19 cellular contexts compared by ENCODE assay signal in genomic region chr11:128511712-128512111, GRCh38.
DNase-seq lines count a peak whose midpoint lies in the region; ATAC-seq and TF ChIP-seq lines count a peak whose summit lies in the region.
"Had no signal": no experiment of that assay in that cellular context is flagged by ENCODE, and none has a peak within 500 bp of the region (broad histone marks: within the 10 kb centered on the region; RNA-seq: fewer than 3 reads in every experiment).

No MANE protein-coding gene starts in this region.

- H2AFZ ChIP-seq in ACC112 (ENCODE audit: low read length, unreplicated experiment), result no peak overlapping the region
- H2AFZ ChIP-seq in DND-41 (ENCODE audit: low read depth, low read length), result no peak overlapping the region

- H3K36me3 ChIP-seq in ACC112 (ENCODE audit: insufficient read depth, low read length) (peaks cover 13% of the 10 kb centered on the region; the same call in 1 of the 2 replicates), DND-41 (ENCODE audit: insufficient read depth, low read length) (peaks cover 55% of the 10 kb centered on the region)

- 0 out of 2 replicates have a peak overlapping the region, but pooled peaks have one; percentile 92 for H3K27ac ChIP-seq in ACC112 (ENCODE audit: low read depth, low read length)
- no peak overlapping the region for H3K27ac ChIP-seq in DND-41 (ENCODE audit: low read length)
- no peak overlapping the region for H3K27ac ChIP-seq in caudate nucleus (ENCODE audit: low read depth, low read length)
- H3K27ac ChIP-seq: brain microvascular endothelial cell had no signal

- peaks cover 93% of the 10 kb centered on the region for H3K4me1 ChIP-seq in ACC112 (ENCODE audit: control insufficient read depth, insufficient read depth, low read length, unreplicated experiment)
- peaks cover 38% of the 10 kb centered on the region for H3K4me1 ChIP-seq in DND-41 (ENCODE audit: insufficient read depth, low read length)

- H3K27ac Mint-ChIP-seq in activated T-helper 17 cell treated with anti-CD3 and anti-CD28 coated beads, Interleukin-2, amount 50 U/mL, for 72 hours, result peak overlapping the region; percentile 100
- peak overlapping the region; percentile 72 for H3K27ac Mint-ChIP-seq in memory B cell
- H3K27ac Mint-ChIP-seq: nephron, type B pancreatic cell, WTC11 had no signal

- H3K4me3 ChIP-seq in ACC112 (ENCODE audit: low read depth, low read length) (no peak overlapping the region), DND-41 (ENCODE audit: low read depth in 1 of 2, low read length in 2 of 2) (no peak overlapping the region)

- H3K9me3 Mint-ChIP-seq in activated T-helper 17 cell treated with anti-CD3 and anti-CD28 coated beads, Interleukin-2, amount 50 U/mL, for 72 hours, result no peaks in the 10 kb centered on the region
- no peaks in the 10 kb centered on the region for H3K9me3 Mint-ChIP-seq in memory B cell
- H3K9me3 Mint-ChIP-seq: nephron, WTC11 had no signal

- peaks cover 79% of the 10 kb centered on the region for H3K4me1 Mint-ChIP-seq in activated T-helper 17 cell treated with anti-CD3 and anti-CD28 coated beads, Interleukin-2, amount 50 U/mL, for 72 hours
- peaks cover 82% of the 10 kb centered on the region for H3K4me1 Mint-ChIP-seq in memory B cell

- peak overlapping the region; percentile 17; the same call in 1 of the 2 replicates for H3K4me2 ChIP-seq in DND-41 (ENCODE audit: insufficient read depth, low read length)

- peaks cover 85% of the 10 kb centered on the region for H4K20me1 ChIP-seq in DND-41 (ENCODE audit: insufficient read depth, low read length)

- H3K27me3 ChIP-seq in ACC112 (ENCODE audit: insufficient read depth, low read length), result no peaks in the 10 kb centered on the region
- H3K27me3 ChIP-seq in DND-41 (ENCODE audit: insufficient read depth, low read length, poor library complexity), result no peaks in the 10 kb centered on the region
- H3K27me3 ChIP-seq: brain microvascular endothelial cell had no signal

- H3K36me3 Mint-ChIP-seq in activated T-helper 17 cell treated with anti-CD3 and anti-CD28 coated beads, Interleukin-2, amount 50 U/mL, for 72 hours (ENCODE audit: low read depth), result peaks cover 100% of the 10 kb centered on the region
- H3K36me3 Mint-ChIP-seq in memory B cell, result peaks cover 28% of the 10 kb centered on the region
- H3K36me3 Mint-ChIP-seq: WTC11 had no signal

- ATAC-seq in DND-41 (ENCODE audit: insufficient read depth, low read depth) (no peak), memory B cell (ENCODE audit: low read depth) (no peak), GM19395 (IDR thresholded peaks at IDR 0.05; ENCODE audit: unreplicated experiment) (no peak)
- ATAC-seq in activated T-helper 17 cell treated with anti-CD3 and anti-CD28 coated beads, Interleukin-2, amount 50 U/mL, for 72 hours (replicated peaks), result no peak
- ATAC-seq: WTC11 had no signal

- H3K9me3 ChIP-seq in DND-41 (ENCODE audit: insufficient read depth, low read length, severe bottlenecking), result no peaks in the 10 kb centered on the region

- H3K27me3 Mint-ChIP-seq in activated T-helper 17 cell treated with anti-CD3 and anti-CD28 coated beads, Interleukin-2, amount 50 U/mL, for 72 hours, result no peaks in the 10 kb centered on the region
- no peaks in the 10 kb centered on the region for H3K27me3 Mint-ChIP-seq in memory B cell
- H3K27me3 Mint-ChIP-seq: type B pancreatic cell had no signal

- peak overlapping the region; percentile 99 for H3K4me3 Mint-ChIP-seq in activated T-helper 17 cell treated with anti-CD3 and anti-CD28 coated beads, Interleukin-2, amount 50 U/mL, for 72 hours
- peak overlapping the region; percentile 46 for H3K4me3 Mint-ChIP-seq in memory B cell
- H3K4me3 Mint-ChIP-seq: nephron, type B pancreatic cell, WTC11 had no signal

- H3K79me2 ChIP-seq in ACC112 (ENCODE audit: control insufficient read depth, insufficient read depth, low read length, unreplicated experiment) (peaks cover 98% of the 10 kb centered on the region), DND-41 (ENCODE audit: insufficient read depth, low read length) (peaks cover 100% of the 10 kb centered on the region)

- H3K9ac ChIP-seq in DND-41 (ENCODE audit: low read depth, low read length), result no peak overlapping the region

- DNase-seq in DND-41, result no peak
- no peak for DNase-seq in memory B cell (ENCODE audit: low spot score in 2 of 2)
- DNase-seq in caudate nucleus (lab: John Stamatoyannopoulos, UW), result no peak
- DNase-seq in DMS 273 treated with DMSO at 0.1 percent for 48 hours (lab: John Stamatoyannopoulos, UW), result no peak
- no peak for DNase-seq in NCI-H524 (lab: John Stamatoyannopoulos, UW)
- DNase-seq: AML-193; brain microvascular endothelial cell; effector CD8-positive, alpha-beta T cell; foreskin melanocyte; NCI-H748 treated with DMSO at 0.1 percent for 48 hours; retina; stimulated activated CD4-positive, alpha-beta T cell treated with anti-CD3 and anti-CD28 coated beads, Interleukin-2, amount 100 ng/mL, for 24 hours; SW 1271 had no signal

- no peak for TF ChIP-seq CTCF in DND-41 (IDR thresholded peaks at IDR 0.05; ENCODE audit: borderline replicate concordance, extremely low read depth, low read length, poor library complexity, severe bottlenecking)
